ENCODE assay signal across 9 cellular contexts in genomic region chr19:10749435-10750384, GRCh38. TPM values are rescaled to one million over a fixed set of nuclear protein-coding genes. Genes with fewer than 3 reads are reported as not detected.
DNase-seq lines count a peak whose midpoint lies in the region; ATAC-seq, FAIRE-seq and TF ChIP-seq lines count a peak whose summit lies in the region.
"Had no signal": no experiment of that assay in that cellular context is flagged by ENCODE, and none has a peak within 500 bp of the region (broad histone marks: within the 10 kb centered on the region; RNA-seq: fewer than 3 reads in every experiment).

No MANE protein-coding gene starts in this region.

- peaks cover 5% of the 10 kb centered on the region for H3K36me3 Mint-ChIP-seq in T-helper 2 cell treated with Interferon-gamma antibody and Interleukin-4, amounts not matched to agents 5 μg/mL and 100 μg/mL, for 36 hours (ENCODE audit: low read depth)
- H3K36me3 Mint-ChIP-seq in activated naive CD8-positive, alpha-beta T cell treated with anti-CD3 and anti-CD28 coated beads, Interleukin-2, amount 10 ng/mL, durations not matched to agents 7 days and 5 days: peaks cover 1% of the 10 kb centered on the region

- FAIRE-seq in GM12891 (lab: Jason Lieb, UNC): no peak

- POLR2A ChIA-PET in activated naive CD8-positive, alpha-beta T cell treated with anti-CD3 and anti-CD28 coated beads, Interleukin-2, amount 10 ng/mL, durations not matched to agents 7 days and 5 days (lab: Charles Lee): interaction anchor here (0.6 kb wide), 1 partner anchor 111 kb away, joined by 5 read pairs; no protein-coding TSS in a partner anchor

- TF ChIP-seq EP300 in suprapubic skin (IDR thresholded peaks at IDR 0.05): no peak

- peak overlapping the region; percentile 45 for H3K27ac Mint-ChIP-seq in T-helper 2 cell treated with Interferon-gamma antibody and Interleukin-4, amounts not matched to agents 5 μg/mL and 100 μg/mL, for 36 hours
- peak overlapping the region; percentile 40 for H3K27ac Mint-ChIP-seq in activated naive CD8-positive, alpha-beta T cell treated with anti-CD3 and anti-CD28 coated beads, Interleukin-2, amount 10 ng/mL, durations not matched to agents 7 days and 5 days

- no peaks in the 10 kb centered on the region for H3K9me3 Mint-ChIP-seq in T-helper 2 cell treated with Interferon-gamma antibody and Interleukin-4, amounts not matched to agents 5 μg/mL and 100 μg/mL, for 36 hours
- H3K9me3 Mint-ChIP-seq in activated naive CD8-positive, alpha-beta T cell treated with anti-CD3 and anti-CD28 coated beads, Interleukin-2, amount 10 ng/mL, durations not matched to agents 7 days and 5 days: no peaks in the 10 kb centered on the region

- H3K27ac ChIP-seq in right lobe of liver (peak overlapping the region; percentile 28 to 82 (median 67)), suprapubic skin (peak overlapping the region; percentile 70)

- DNase-seq in T-helper 2 cell treated with Interferon-gamma antibody and Interleukin-4, amounts not matched to agents 5 μg/mL and 100 μg/mL, for 36 hours (ENCODE audit: low spot score): no peak
- DNase-seq in T-helper 2 cell: no peak
- no peak for DNase-seq in activated naive CD8-positive, alpha-beta T cell treated with anti-CD3 and anti-CD28 coated beads, Interleukin-2, amount 10 ng/mL, durations not matched to agents 7 days and 5 days
- no peak for DNase-seq in right lobe of liver
- DNase-seq in suprapubic skin (ENCODE audit: low spot score in 2 of 2): no peak
- DNase-seq in effector CD8-positive, alpha-beta T cell (lab: John Stamatoyannopoulos, UW): no peak
- DNase-seq in GM12891 (ENCODE audit: insufficient read length, low spot score): no peak
- DNase-seq: NCI-H1105 treated with DMSO at 0.1 percent for 48 hours had no signal

- no peaks in the 10 kb centered on the region for H3K36me3 ChIP-seq in right lobe of liver
- no peaks in the 10 kb centered on the region for H3K36me3 ChIP-seq in suprapubic skin

- WGBS in right lobe of liver (ENCODE audit: insufficient coverage, low coverage, low lambda C conversion rate, missing lambda C conversion rate): 68% methylated on average over 7 of the region's 13 CpGs
- WGBS in suprapubic skin: 81% methylated on average over 11 of the region's 13 CpGs

- TF ChIP-seq CTCF in right lobe of liver (IDR thresholded peaks at IDR 0.05): no peak
- no peak for TF ChIP-seq CTCF in suprapubic skin (IDR thresholded peaks at IDR 0.05)

- ATAC-seq in activated naive CD8-positive, alpha-beta T cell treated with anti-CD3 and anti-CD28 coated beads, Interleukin-2, amount 10 ng/mL, durations not matched to agents 7 days and 5 days (ENCODE audit: low read depth): no peak
- peak; percentile 3 to 50 (median 12) for ATAC-seq in right lobe of liver
- no peak for ATAC-seq in GM21381 (IDR thresholded peaks at IDR 0.05; ENCODE audit: unreplicated experiment)

- TF ChIP-seq POLR2A in right lobe of liver (IDR thresholded peaks at IDR 0.05) (no peak), suprapubic skin (IDR thresholded peaks at IDR 0.05) (no peak), GM12891 (IDR thresholded peaks at IDR 0.05; ENCODE audit: low read depth, low read length) (no peak)

- H3K4me1 Mint-ChIP-seq in T-helper 2 cell treated with Interferon-gamma antibody and Interleukin-4, amounts not matched to agents 5 μg/mL and 100 μg/mL, for 36 hours (ENCODE audit: low read depth): peaks cover 40% of the 10 kb centered on the region
- peaks cover 49% of the 10 kb centered on the region for H3K4me1 Mint-ChIP-seq in activated naive CD8-positive, alpha-beta T cell treated with anti-CD3 and anti-CD28 coated beads, Interleukin-2, amount 10 ng/mL, durations not matched to agents 7 days and 5 days

- no peaks in the 10 kb centered on the region for H3K27me3 Mint-ChIP-seq in T-helper 2 cell treated with Interferon-gamma antibody and Interleukin-4, amounts not matched to agents 5 μg/mL and 100 μg/mL, for 36 hours (ENCODE audit: low read depth)
- H3K27me3 Mint-ChIP-seq in activated naive CD8-positive, alpha-beta T cell treated with anti-CD3 and anti-CD28 coated beads, Interleukin-2, amount 10 ng/mL, durations not matched to agents 7 days and 5 days: no peaks in the 10 kb centered on the region

- no peaks in the 10 kb centered on the region for H3K9me3 ChIP-seq in right lobe of liver
- no peaks in the 10 kb centered on the region for H3K9me3 ChIP-seq in suprapubic skin

- intact Hi-C loops in right lobe of liver (cut with DNase I): no loop called here

- H3K27me3 ChIP-seq in right lobe of liver: no peaks in the 10 kb centered on the region
- H3K27me3 ChIP-seq in suprapubic skin: no peaks in the 10 kb centered on the region

- no peak overlapping the region for H3K4me3 ChIP-seq in right lobe of liver
- no peak overlapping the region for H3K4me3 ChIP-seq in suprapubic skin

- H3K4me1 ChIP-seq in right lobe of liver (peaks cover 0 to 62% (median 26%) of the 10 kb centered on the region in 4 donors), suprapubic skin (peaks cover 77% of the 10 kb centered on the region)

- no peak overlapping the region for H3K4me3 Mint-ChIP-seq in T-helper 2 cell treated with Interferon-gamma antibody and Interleukin-4, amounts not matched to agents 5 μg/mL and 100 μg/mL, for 36 hours
- no peak overlapping the region for H3K4me3 Mint-ChIP-seq in activated naive CD8-positive, alpha-beta T cell treated with anti-CD3 and anti-CD28 coated beads, Interleukin-2, amount 10 ng/mL, durations not matched to agents 7 days and 5 days

TF ChIP-seq in GM12891, 5 proteins besides CTCF, POLR2A, EP300 and RAD21:
- no peak for TF ChIP-seq POLR2AphosphoS5 (IDR thresholded peaks at IDR 0.05; ENCODE audit: low read depth, low read length)
- no peak for TF ChIP-seq TAF1 (IDR thresholded peaks at IDR 0.05; ENCODE audit: low read depth, low read length)
- TF ChIP-seq POU2F2 (IDR thresholded peaks at IDR 0.05; ENCODE audit: low read depth, low read length): no peak
- no peak for TF ChIP-seq PAX5 (IDR thresholded peaks at IDR 0.05; ENCODE audit: insufficient read depth, low read length, severe bottlenecking)
- no peak for TF ChIP-seq SPI1 (IDR thresholded peaks at IDR 0.05; ENCODE audit: low read depth, low read length)

RNA-seq across cellular contexts. Expression of gene DNM2, which starts 31.8 kb away (rescaled TPM):
- 100 to 1,000 TPM; 249 to 259 TPM for total RNA-seq in activated naive CD8-positive, alpha-beta T cell treated with anti-CD3 and anti-CD28 coated beads, Interleukin-2, amount 10 ng/mL, durations not matched to agents 7 days and 5 days
- 10 to 100 TPM; 54.0 to 86.9 (median 68.3) TPM for total RNA-seq in right lobe of liver
- total RNA-seq in suprapubic skin: 100 to 1,000 TPM; 135 to 322 (median 173) TPM
- 78.4 TPM for polyA plus RNA-seq in GM12891 (2012; ENCODE audit: low read depth, missing spikeins)

RNA-seq across cellular contexts. Expression of gene QTRT1, which starts 48.5 kb away (rescaled TPM):
- 10 to 100 TPM; 35.9 to 37.7 TPM for total RNA-seq in activated naive CD8-positive, alpha-beta T cell treated with anti-CD3 and anti-CD28 coated beads, Interleukin-2, amount 10 ng/mL, durations not matched to agents 7 days and 5 days
- total RNA-seq in right lobe of liver (10 to 100 TPM; 19.0 to 30.2 (median 26.8) TPM), suprapubic skin (10 to 100 TPM; 34.4 to 57.2 (median 40.2) TPM)
- 50.4 TPM for polyA plus RNA-seq in GM12891 (2012; ENCODE audit: low read depth, missing spikeins)

Comparison
In these comparisons a context has a peak if more than half of its experiments do, and no peak if none do; other contexts are left out.
1. ATAC-seq: peak in right lobe of liver (4 of 4); none in activated naive CD8-positive, alpha-beta T cell treated with anti-CD3 and anti-CD28 coated beads, Interleukin-2, amount 10 ng/mL, durations not matched to agents 7 days and 5 days (single experiment) and GM21381 (single experiment).